ENCODE assay signal across 17 cellular contexts in the genomic region with DNA sequence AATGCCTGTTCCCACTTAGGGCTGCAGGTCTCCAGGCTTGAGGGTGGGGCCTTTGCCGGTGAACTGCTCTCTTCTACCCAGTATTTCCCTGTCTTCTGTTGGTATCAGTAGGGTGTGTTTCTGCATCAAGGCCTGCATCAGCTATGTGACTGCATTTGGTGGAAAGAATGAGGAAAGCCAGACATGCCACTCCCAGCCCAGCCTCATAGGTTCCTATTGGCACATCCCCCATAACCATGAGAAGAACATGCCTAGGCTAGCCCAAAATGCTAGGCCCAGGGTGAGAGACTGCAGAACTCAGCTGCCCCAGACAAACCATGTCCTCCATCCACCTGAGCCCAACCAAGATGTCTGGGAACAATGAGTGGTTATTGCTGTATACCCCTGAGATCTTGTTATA.
DNase-seq lines count a peak whose midpoint lies in the region; ATAC-seq, FAIRE-seq and TF ChIP-seq lines count a peak whose summit lies in the region.
"Had no signal": no experiment of that assay in that cellular context is flagged by ENCODE, and none has a peak within 500 bp of the region (broad histone marks: within the 10 kb centered on the region; RNA-seq: fewer than 3 reads in every experiment).

No MANE protein-coding gene starts in this region.

- H3K36me3 Mint-ChIP-seq in type B pancreatic cell = peaks cover 4% of the 10 kb centered on the region
- H3K36me3 Mint-ChIP-seq: CD4-positive, CD25-positive, alpha-beta regulatory T cell had no signal

- H3K4me1 ChIP-seq in foreskin keratinocyte (peaks cover 29% of the 10 kb centered on the region), prostate gland (replicated peaks) (no peaks in the 10 kb centered on the region)

- peaks cover 10% of the 10 kb centered on the region for H3K9me3 Mint-ChIP-seq in type B pancreatic cell

- H3K27ac Mint-ChIP-seq in type B pancreatic cell = peak overlapping the region; percentile 94

- H3K4me3 ChIP-seq in bronchial epithelial cell (ENCODE audit: low read depth, low read length) (no peak overlapping the region), prostate gland (no peak overlapping the region)
- H3K4me3 ChIP-seq: GM23248 had no signal

- no peaks in the 10 kb centered on the region for H3K9me3 ChIP-seq in prostate gland

- intact Hi-C loops in posterior vena cava (cut with DNase I) (no loop called here), prostate gland (cut with DNase I) (no loop called here)

- ATAC-seq in foreskin keratinocyte = peak; percentile 66
- ATAC-seq: HCT116 had no signal

- no peak for TF ChIP-seq POLR2A in prostate gland (IDR thresholded peaks at IDR 0.05)

- peaks cover 29% of the 10 kb centered on the region for H3K27me3 Mint-ChIP-seq in type B pancreatic cell
- H3K27me3 Mint-ChIP-seq: CD4-positive, CD25-positive, alpha-beta regulatory T cell had no signal

- H3K27ac ChIP-seq in foreskin keratinocyte (peak overlapping the region; percentile 93), prostate gland (no peak overlapping the region)
- H3K27ac ChIP-seq: BLaER1 treated with 17β-estradiol and CSF1 and Interleukin-3, amounts not matched to agents 10 nM and 100 nM; GM23248 had no signal

- DNase-seq in HT1080 (ENCODE audit: low read depth) = peak; percentile 15
- peak; percentile 92 for DNase-seq in bronchial epithelial cell (ENCODE audit: low read depth)
- DNase-seq in foreskin keratinocyte = peak; percentile 90 to 98
- DNase-seq in type B pancreatic cell (ENCODE audit: extremely low spot score, unreplicated experiment) = no peak
- DNase-seq in posterior vena cava (ENCODE audit: low spot score) = no peak
- DNase-seq in cerebellum (ENCODE audit: low spot score) = no peak
- DNase-seq in prostate gland (ENCODE audit: low spot score) = no peak
- DNase-seq: ACHN; CD4-positive, CD25-positive, alpha-beta regulatory T cell; DMS79; EL; GM23248 had no signal

- H3K36me3 ChIP-seq in bronchial epithelial cell (ENCODE audit: control insufficient read depth, insufficient read depth, low read length) (no peaks in the 10 kb centered on the region), prostate gland (no peaks in the 10 kb centered on the region)
- H3K36me3 ChIP-seq: BLaER1 treated with 17β-estradiol and CSF1 and Interleukin-3, amounts not matched to agents 10 nM and 100 nM had no signal

- H3K27me3 ChIP-seq in bronchial epithelial cell (ENCODE audit: control insufficient read depth, insufficient read depth, low read length) = no peaks in the 10 kb centered on the region
- H3K27me3 ChIP-seq in foreskin keratinocyte = no peaks in the 10 kb centered on the region
- no peaks in the 10 kb centered on the region for H3K27me3 ChIP-seq in prostate gland (replicated peaks; ENCODE audit: insufficient read depth)
- H3K27me3 ChIP-seq: BLaER1 treated with 17β-estradiol and CSF1 and Interleukin-3, amounts not matched to agents 10 nM and 100 nM had no signal

- peak; percentile 87 for FAIRE-seq in bronchial epithelial cell (lab: Jason Lieb, UNC)
- FAIRE-seq: G401.6, GM12891, H54 had no signal

- peak overlapping the region; percentile 31 for H3K4me3 Mint-ChIP-seq in type B pancreatic cell
- H3K4me3 Mint-ChIP-seq: CD4-positive, CD25-positive, alpha-beta regulatory T cell had no signal

- TF ChIP-seq CTCF in bronchial epithelial cell (IDR thresholded peaks at IDR 0.05; ENCODE audit: insufficient read depth, low read length, severe bottlenecking) (no peak), foreskin keratinocyte (conservative IDR thresholded peaks at IDR 0.05) (no peak), type B pancreatic cell (conservative IDR thresholded peaks at IDR 0.05) (no peak), prostate gland (IDR thresholded peaks at IDR 0.05) (no peak)

- peaks cover 9% of the 10 kb centered on the region for H3K4me1 Mint-ChIP-seq in type B pancreatic cell (ENCODE audit: unreplicated experiment)

- 100% methylated on average over 1 of the region's 1 CpG for WGBS in prostate gland

Comparison
In these comparisons a context has a peak if more than half of its experiments do, and no peak if none do; other contexts are left out.
1. DNase-seq: peak in HT1080 (single experiment), bronchial epithelial cell (single experiment) and foreskin keratinocyte (2 of 2); none in type B pancreatic cell (single experiment), posterior vena cava (single experiment), cerebellum (single experiment) and prostate gland (single experiment).